14 cellular contexts compared by ENCODE assay signal in genomic region chr11:69310934-69311766, GRCh38. TPM values are rescaled to one million over a fixed set of nuclear protein-coding genes. Genes with fewer than 3 reads are reported as not detected.
DNase-seq lines count a peak whose midpoint lies in the region; ATAC-seq, FAIRE-seq and TF ChIP-seq lines count a peak whose summit lies in the region.
"Had no signal": no experiment of that assay in that cellular context is flagged by ENCODE, and none has a peak within 500 bp of the region (broad histone marks: within the 10 kb centered on the region; RNA-seq: fewer than 3 reads in every experiment).

No MANE protein-coding gene starts in this region.

- intact Hi-C loops in K562 (cut with micrococcal nuclease) = no loop called here

- H3K27me3 Mint-ChIP-seq in stimulated activated memory B cell treated with anti-CD40 and anti-IgM and Interleukin-4, amounts not matched to agents 10 μg/mL and 1 μg/mL and 100 μg/mL, for 72 hours = no peaks in the 10 kb centered on the region

- H3K27ac ChIP-seq in RWPE2 (ENCODE audit: poor library complexity, severe bottlenecking) (no peak overlapping the region), K562 (ENCODE audit: extremely low read depth, low read depth, low read length) (no peak overlapping the region)
- H3K27ac ChIP-seq: brain microvascular endothelial cell had no signal

- CTCF ChIA-PET in K562 (lab: Yijun Ruan, JAX; ENCODE audit: low intra/inter-chr PET ratio) = no interaction called here

- TF ChIP-seq POLR2A in K562 (conservative IDR thresholded peaks at IDR 0.05) = no peak

- no peaks in the 10 kb centered on the region for H3K36me3 Mint-ChIP-seq in stimulated activated memory B cell treated with anti-CD40 and anti-IgM and Interleukin-4, amounts not matched to agents 10 μg/mL and 1 μg/mL and 100 μg/mL, for 72 hours

- H3K9me3 Mint-ChIP-seq in stimulated activated memory B cell treated with anti-CD40 and anti-IgM and Interleukin-4, amounts not matched to agents 10 μg/mL and 1 μg/mL and 100 μg/mL, for 72 hours = no peaks in the 10 kb centered on the region

- TF ChIP-seq CTCF in RWPE2 (IDR thresholded peaks at IDR 0.05; ENCODE audit: poor library complexity, severe bottlenecking) = no peak
- TF ChIP-seq CTCF in K562 (IDR thresholded peaks at IDR 0.05 in 2 of 3, conservative IDR thresholded peaks at IDR 0.05 in 1 of 3; ENCODE audit: insufficient read depth in 2 of 3, low read depth in 1 of 3, low read length in 3 of 3) = no peak

- H3K9me3 ChIP-seq in RWPE2 (ENCODE audit: severe bottlenecking) (no peaks in the 10 kb centered on the region), K562 (replicated peaks; ENCODE audit: control insufficient read depth, insufficient read depth, low read depth, low read length) (no peaks in the 10 kb centered on the region)

- BruUV-seq in K562 (replicated peaks; lab: Mats Ljungman, UMichigan) = no TSS peak

- no peak for FAIRE-seq in K562 (lab: Jason Lieb, UNC)

- H3K36me3 ChIP-seq in RWPE2 (ENCODE audit: low read depth) (no peaks in the 10 kb centered on the region), K562 (ENCODE audit: control insufficient read depth, insufficient read depth, low read length) (no peaks in the 10 kb centered on the region; the same call in 2 of the 3 replicates)
- H3K36me3 ChIP-seq: brain microvascular endothelial cell had no signal

- peak overlapping the region; percentile 45 for H3K27ac Mint-ChIP-seq in stimulated activated memory B cell treated with anti-CD40 and anti-IgM and Interleukin-4, amounts not matched to agents 10 μg/mL and 1 μg/mL and 100 μg/mL, for 72 hours

- H3K4me1 ChIP-seq in RWPE2 (ENCODE audit: insufficient read depth, poor library complexity, severe bottlenecking) (no peaks in the 10 kb centered on the region), K562 (replicated peaks in 1 of 2; ENCODE audit: control insufficient read depth in 2 of 2, insufficient read depth in 2 of 2, low read length in 2 of 2) (peaks cover 0 to 3% of the 10 kb centered on the region in 2 experiments; a peak in 1 of 5 replicates)

- TF ChIP-seq EP300 in K562 (IDR thresholded peaks at IDR 0.05; ENCODE audit: low read length) = no peak

- no peak for TF ChIP-seq RAD21 in K562 (CRISPR knock-in tag; conservative IDR thresholded peaks at IDR 0.05 in 1 of 2, IDR thresholded peaks at IDR 0.05 in 1 of 2)

- WGBS in K562 (ENCODE audit: insufficient coverage, low coverage, missing lambda C conversion rate) = 69% methylated on average over 12 of the region's 14 CpGs

- no peak overlapping the region for H3K4me3 Mint-ChIP-seq in stimulated activated memory B cell treated with anti-CD40 and anti-IgM and Interleukin-4, amounts not matched to agents 10 μg/mL and 1 μg/mL and 100 μg/mL, for 72 hours

- peaks cover 25% of the 10 kb centered on the region for H3K4me1 Mint-ChIP-seq in stimulated activated memory B cell treated with anti-CD40 and anti-IgM and Interleukin-4, amounts not matched to agents 10 μg/mL and 1 μg/mL and 100 μg/mL, for 72 hours

- no peak overlapping the region for H3K9ac ChIP-seq in K562 (ENCODE audit: insufficient read depth in 1 of 2, low read depth in 2 of 2, low read length in 2 of 2)

- peak; percentile 57 for DNase-seq in activated naive CD4-positive, alpha-beta T cell treated with Interleukin-2 at 50 U/mL for 16 hours
- DNase-seq in activated naive CD4-positive, alpha-beta T cell (lab: John Stamatoyannopoulos, UW) = no peak
- peak; percentile 42 for DNase-seq in RWPE2 (ENCODE audit: low spot score)
- DNase-seq in K562 (ENCODE audit: extremely low read depth in 1 of 4, low spot score in 3 of 4) = no peak
- no peak for DNase-seq in HK-2 (ENCODE audit: unreplicated experiment)
- DNase-seq in Ammon's horn (ENCODE audit: low spot score) = no peak
- no peak for DNase-seq in DMS79 treated with DMSO at 0.1 percent for 48 hours (lab: John Stamatoyannopoulos, UW)
- DNase-seq: brain microvascular endothelial cell, MM.1S, NCI-H524 had no signal

- POLR2A ChIA-PET in K562 (lab: Yijun Ruan, JAX) = interaction anchor here (0.6 kb wide), 3 partner anchors 12 to 90 kb away, joined by 3 read pairs; no protein-coding TSS in a partner anchor

- no peak overlapping the region for H2AFZ ChIP-seq in K562 (ENCODE audit: low read depth, low read length)

- no peak overlapping the region for H3K4me3 ChIP-seq in RWPE2 (ENCODE audit: severe bottlenecking)
- H3K4me3 ChIP-seq in K562 = no peak overlapping the region
- H3K4me3 ChIP-seq: skin epidermis had no signal

- H4K20me1 ChIP-seq in K562 (replicated peaks; ENCODE audit: control insufficient read depth, insufficient read depth, low read length) = peaks cover 15% of the 10 kb centered on the region

- no peak for ATAC-seq in RWPE2 (ENCODE audit: low read depth)
- no peak for ATAC-seq in K562
- ATAC-seq in stimulated activated memory B cell treated with anti-CD40 and anti-IgM and Interleukin-4, amounts not matched to agents 10 μg/mL and 1 μg/mL and 100 μg/mL, for 72 hours = peak; percentile 40
- ATAC-seq: HCT116 had no signal

- in situ Hi-C loops in K562 (cut with MboI) = no loop called here

- H3K9me1 ChIP-seq in K562 (ENCODE audit: control insufficient read depth, insufficient read depth, low read length) = peaks cover 4% of the 10 kb centered on the region

- H3K4me2 ChIP-seq in K562 (ENCODE audit: insufficient read depth, low read length) = no peak overlapping the region

- H3K27me3 ChIP-seq in RWPE2 (ENCODE audit: insufficient read depth, poor library complexity, severe bottlenecking) = no peaks in the 10 kb centered on the region
- no peaks in the 10 kb centered on the region for H3K27me3 ChIP-seq in K562 (ENCODE audit: control insufficient read depth in 2 of 2, insufficient read depth in 2 of 2, low read length in 2 of 2)
- H3K27me3 ChIP-seq: brain microvascular endothelial cell had no signal

- no peaks in the 10 kb centered on the region; the same call in 2 of the 3 replicates for H3K79me2 ChIP-seq in K562 (ENCODE audit: control insufficient read depth, insufficient read depth, low read length)

TF ChIP-seq in K562, 482 proteins besides CTCF, POLR2A, EP300 and RAD21:
- TF ChIP-seq ZFP36 (IDR thresholded peaks at IDR 0.05; ENCODE audit: low read depth, low read length, partially characterized antibody) (peak; percentile 7), FOXK1 (CRISPR knock-in tag; IDR thresholded peaks at IDR 0.05; ENCODE audit: borderline replicate concordance) (no peak)

RNA-seq across cellular contexts. Expression of gene MYEOV, which starts 17.2 kb away (rescaled TPM):
- 153 and 334 TPM in 2 replicates for total RNA-seq in K562 (2011; cell fraction: chromatin; rRNA removed; ENCODE audit: low replicate concordance)
- total RNA-seq in K562 (2011; cell fraction: nucleolus; rRNA removed) = 281 and 292 TPM in 2 replicates
- total RNA-seq in K562 (2011; cell fraction: nucleoplasm; rRNA removed) = 180 and 211 TPM in 2 replicates
- 29.5 and 33.6 TPM in 2 replicates for total RNA-seq in K562 (2014; rRNA removed)
- total RNA-seq in K562 (2014; rRNA removed; fragmentation: Illumina TruSeq; extraction: Trizol) = 29.7 and 32.2 TPM in 2 replicates
- 26.1 and 28.1 TPM in 2 replicates for total RNA-seq in K562 (2015; rRNA removed; fragmentation: Illumina TruSeq; extraction: Trizol)
- total RNA-seq in K562 (2021) = 77.7 and 92.3 TPM in 2 replicates
- polyA plus RNA-seq in K562 (2011; rRNA removed) = 133 TPM in 2 replicates
- polyA plus RNA-seq in K562 (2011; cell fraction: cytosol; rRNA removed) = 96.6 and 154 TPM in 2 replicates
- 301 and 457 TPM in 2 replicates for polyA plus RNA-seq in K562 (2011; cell fraction: nucleus; rRNA removed)
- polyA plus RNA-seq in K562 (2012) = 69.0 and 89.1 TPM in 2 replicates
- 68.2 and 86.9 TPM in 2 replicates for polyA plus RNA-seq in K562 (2014; fragmentation: Illumina TruSeq; extraction: Trizol)
- polyA plus RNA-seq in K562 (2014; fragmentation: Nextera tagmentation; extraction: Ambion mirVana) = 10 to 100 TPM; 10.2 to 11.5 TPM
- polyA plus RNA-seq in K562 (2014; rRNA removed) = 80.9 and 87.6 TPM in 2 replicates
- 48.1 and 73.1 TPM in 2 replicates for polyA minus RNA-seq in K562 (2011; rRNA and poly(A)+ RNA removed)
- 38.3 and 45.9 TPM in 2 replicates for polyA minus RNA-seq in K562 (2011; cell fraction: cytosol; rRNA and poly(A)+ RNA removed)
- polyA minus RNA-seq in K562 (2011; cell fraction: nucleus; rRNA and poly(A)+ RNA removed) = 87.9 and 158 TPM in 2 replicates
- total RNA-seq: SK-MEL-5 had no signal

Comparison
In these comparisons a context has a peak if more than half of its experiments do, and no peak if none do; other contexts are left out.
1. DNase-seq: peak in activated naive CD4-positive, alpha-beta T cell treated with Interleukin-2 at 50 U/mL for 16 hours (single experiment) and RWPE2 (single experiment); none in activated naive CD4-positive, alpha-beta T cell (0 of 4), K562 (0 of 4), HK-2 (single experiment), Ammon's horn (single experiment) and DMS79 treated with DMSO at 0.1 percent for 48 hours (single experiment).